In the genomic region with DNA sequence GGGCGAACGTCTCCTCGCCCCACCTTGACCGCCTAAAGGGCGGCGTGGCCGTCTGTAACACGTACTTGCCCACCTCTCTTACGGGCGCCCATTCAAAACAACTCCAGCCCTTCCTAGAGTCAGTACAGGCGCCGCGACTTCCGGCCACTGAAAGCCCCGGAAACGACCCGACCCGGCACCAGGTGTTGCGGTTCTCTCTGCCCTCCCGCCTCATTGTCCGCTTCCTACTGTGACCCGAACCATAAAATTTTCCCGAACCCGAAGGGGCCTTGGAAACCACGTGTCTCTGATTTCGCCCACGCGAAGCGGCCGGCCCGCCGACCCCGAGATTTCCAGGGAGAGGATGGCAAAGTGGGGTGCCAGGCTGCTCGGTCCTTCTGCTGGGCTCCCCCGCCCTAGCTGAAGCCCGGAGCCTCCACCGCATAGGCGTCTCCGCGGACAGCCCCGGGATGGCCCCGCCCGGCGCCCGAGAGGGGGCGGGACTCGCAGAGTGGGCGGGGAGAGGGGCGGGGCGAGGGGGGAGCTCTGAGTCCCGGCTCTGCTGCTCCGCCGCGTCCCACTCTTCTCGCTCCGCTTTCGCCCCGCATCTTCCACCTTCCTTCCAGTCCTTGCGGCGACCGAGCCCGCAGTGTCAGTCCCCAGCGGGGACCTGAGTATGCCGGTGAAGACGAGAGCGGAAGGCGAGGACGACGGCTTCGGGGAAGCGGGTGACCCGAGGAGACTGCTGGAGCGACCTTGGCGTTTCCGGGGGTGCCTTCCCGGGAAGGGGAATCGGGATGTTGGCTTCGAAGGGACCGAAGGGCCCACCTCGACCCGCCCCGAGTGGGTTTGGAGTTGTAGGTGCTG, we compare ENCODE assay signal across 1 cellular context.
TF ChIP-seq lines count a peak whose summit lies in the region.

No MANE protein-coding gene starts in this region.

TF ChIP-seq in HEK293, 187 proteins besides CTCF, POLR2A, EP300 and RAD21 (continued from another document and continues in another):
- TF ChIP-seq, protein P1, sequence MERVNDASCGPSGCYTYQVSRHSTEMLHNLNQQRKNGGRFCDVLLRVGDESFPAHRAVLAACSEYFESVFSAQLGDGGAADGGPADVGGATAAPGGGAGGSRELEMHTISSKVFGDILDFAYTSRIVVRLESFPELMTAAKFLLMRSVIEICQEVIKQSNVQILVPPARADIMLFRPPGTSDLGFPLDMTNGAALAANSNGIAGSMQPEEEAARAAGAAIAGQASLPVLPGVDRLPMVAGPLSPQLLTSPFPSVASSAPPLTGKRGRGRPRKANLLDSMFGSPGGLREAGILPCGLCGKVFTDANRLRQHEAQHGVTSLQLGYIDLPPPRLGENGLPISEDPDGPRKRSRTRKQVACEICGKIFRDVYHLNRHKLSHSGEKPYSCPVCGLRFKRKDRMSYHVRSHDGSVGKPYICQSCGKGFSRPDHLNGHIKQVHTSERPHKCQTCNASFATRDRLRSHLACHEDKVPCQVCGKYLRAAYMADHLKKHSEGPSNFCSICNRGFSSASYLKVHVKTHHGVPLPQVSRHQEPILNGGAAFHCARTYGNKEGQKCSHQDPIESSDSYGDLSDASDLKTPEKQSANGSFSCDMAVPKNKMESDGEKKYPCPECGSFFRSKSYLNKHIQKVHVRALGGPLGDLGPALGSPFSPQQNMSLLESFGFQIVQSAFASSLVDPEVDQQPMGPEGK (tag by site-specific recombination; IDR thresholded peaks at IDR 0.05), result peak; percentile 43
- TF ChIP-seq ZNF596 (tag by site-specific recombination; IDR thresholded peaks at IDR 0.05), result no peak
- TF ChIP-seq ZNF311 (tag by site-specific recombination; IDR thresholded peaks at IDR 0.05; ENCODE audit: borderline replicate concordance), result no peak
- 0 out of 2 replicates have a peak, but pooled peaks have one; percentile 15 for TF ChIP-seq ZNF394 (tag by site-specific recombination; IDR thresholded peaks at IDR 0.05; ENCODE audit: borderline replicate concordance)
- peak; percentile 33; the same call in 1 of the 2 replicates for TF ChIP-seq ZBTB17 (tag by site-specific recombination; IDR thresholded peaks at IDR 0.05)
- TF ChIP-seq ZSCAN30 (tag by site-specific recombination; IDR thresholded peaks at IDR 0.05), result peak; percentile 44; the same call in 1 of the 2 replicates
- 0 out of 2 replicates have a peak, but pooled peaks have one; percentile 29 for TF ChIP-seq ZNF777 (tag by site-specific recombination; IDR thresholded peaks at IDR 0.05; ENCODE audit: borderline replicate concordance)
- no peak for TF ChIP-seq ZNF138 (tag by site-specific recombination; IDR thresholded peaks at IDR 0.05; ENCODE audit: borderline replicate concordance)
- no peak for TF ChIP-seq ZNF19 (tag by site-specific recombination; IDR thresholded peaks at IDR 0.05; ENCODE audit: low read depth)
- TF ChIP-seq, protein P2, sequence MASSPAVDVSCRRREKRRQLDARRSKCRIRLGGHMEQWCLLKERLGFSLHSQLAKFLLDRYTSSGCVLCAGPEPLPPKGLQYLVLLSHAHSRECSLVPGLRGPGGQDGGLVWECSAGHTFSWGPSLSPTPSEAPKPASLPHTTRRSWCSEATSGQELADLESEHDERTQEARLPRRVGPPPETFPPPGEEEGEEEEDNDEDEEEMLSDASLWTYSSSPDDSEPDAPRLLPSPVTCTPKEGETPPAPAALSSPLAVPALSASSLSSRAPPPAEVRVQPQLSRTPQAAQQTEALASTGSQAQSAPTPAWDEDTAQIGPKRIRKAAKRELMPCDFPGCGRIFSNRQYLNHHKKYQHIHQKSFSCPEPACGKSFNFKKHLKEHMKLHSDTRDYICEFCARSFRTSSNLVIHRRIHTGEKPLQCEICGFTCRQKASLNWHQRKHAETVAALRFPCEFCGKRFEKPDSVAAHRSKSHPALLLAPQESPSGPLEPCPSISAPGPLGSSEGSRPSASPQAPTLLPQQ (tag by site-specific recombination; IDR thresholded peaks at IDR 0.05), result peak; percentile 24; the same call in 1 of the 2 replicates
- TF ChIP-seq ZNF423 (tag by site-specific recombination; IDR thresholded peaks at IDR 0.05), result 0 out of 2 replicates have a peak, but pooled peaks have one; percentile 6
- peak; percentile 47 for TF ChIP-seq ZXDB (tag by site-specific recombination; IDR thresholded peaks at IDR 0.05)
- 0 out of 2 replicates have a peak, but pooled peaks have one; percentile 28 for TF ChIP-seq ZNF501 (tag by site-specific recombination; IDR thresholded peaks at IDR 0.05)
- TF ChIP-seq ZNF18 (tag by site-specific recombination; IDR thresholded peaks at IDR 0.05), result no peak
- TF ChIP-seq ZNF76 (tag by site-specific recombination; IDR thresholded peaks at IDR 0.05; ENCODE audit: borderline replicate concordance, low read depth), result peak; percentile 44; the same call in 1 of the 2 replicates
- TF ChIP-seq, protein P3, sequence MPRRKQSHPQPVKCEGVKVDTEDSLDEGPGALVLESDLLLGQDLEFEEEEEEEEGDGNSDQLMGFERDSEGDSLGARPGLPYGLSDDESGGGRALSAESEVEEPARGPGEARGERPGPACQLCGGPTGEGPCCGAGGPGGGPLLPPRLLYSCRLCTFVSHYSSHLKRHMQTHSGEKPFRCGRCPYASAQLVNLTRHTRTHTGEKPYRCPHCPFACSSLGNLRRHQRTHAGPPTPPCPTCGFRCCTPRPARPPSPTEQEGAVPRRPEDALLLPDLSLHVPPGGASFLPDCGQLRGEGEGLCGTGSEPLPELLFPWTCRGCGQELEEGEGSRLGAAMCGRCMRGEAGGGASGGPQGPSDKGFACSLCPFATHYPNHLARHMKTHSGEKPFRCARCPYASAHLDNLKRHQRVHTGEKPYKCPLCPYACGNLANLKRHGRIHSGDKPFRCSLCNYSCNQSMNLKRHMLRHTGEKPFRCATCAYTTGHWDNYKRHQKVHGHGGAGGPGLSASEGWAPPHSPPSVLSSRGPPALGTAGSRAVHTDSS (tag by site-specific recombination; IDR thresholded peaks at IDR 0.05), result no peak; the same call in 1 of the 2 replicates
- peak; percentile 99 for TF ChIP-seq ZBTB8A (tag by site-specific recombination; IDR thresholded peaks at IDR 0.05)
- TF ChIP-seq ZEB2 (tag by site-specific recombination; IDR thresholded peaks at IDR 0.05), result peak; percentile 81; the same call in 1 of the 2 replicates
- TF ChIP-seq HIC1 (tag by site-specific recombination; IDR thresholded peaks at IDR 0.05), result peak; percentile 85
- TF ChIP-seq, protein P4, sequence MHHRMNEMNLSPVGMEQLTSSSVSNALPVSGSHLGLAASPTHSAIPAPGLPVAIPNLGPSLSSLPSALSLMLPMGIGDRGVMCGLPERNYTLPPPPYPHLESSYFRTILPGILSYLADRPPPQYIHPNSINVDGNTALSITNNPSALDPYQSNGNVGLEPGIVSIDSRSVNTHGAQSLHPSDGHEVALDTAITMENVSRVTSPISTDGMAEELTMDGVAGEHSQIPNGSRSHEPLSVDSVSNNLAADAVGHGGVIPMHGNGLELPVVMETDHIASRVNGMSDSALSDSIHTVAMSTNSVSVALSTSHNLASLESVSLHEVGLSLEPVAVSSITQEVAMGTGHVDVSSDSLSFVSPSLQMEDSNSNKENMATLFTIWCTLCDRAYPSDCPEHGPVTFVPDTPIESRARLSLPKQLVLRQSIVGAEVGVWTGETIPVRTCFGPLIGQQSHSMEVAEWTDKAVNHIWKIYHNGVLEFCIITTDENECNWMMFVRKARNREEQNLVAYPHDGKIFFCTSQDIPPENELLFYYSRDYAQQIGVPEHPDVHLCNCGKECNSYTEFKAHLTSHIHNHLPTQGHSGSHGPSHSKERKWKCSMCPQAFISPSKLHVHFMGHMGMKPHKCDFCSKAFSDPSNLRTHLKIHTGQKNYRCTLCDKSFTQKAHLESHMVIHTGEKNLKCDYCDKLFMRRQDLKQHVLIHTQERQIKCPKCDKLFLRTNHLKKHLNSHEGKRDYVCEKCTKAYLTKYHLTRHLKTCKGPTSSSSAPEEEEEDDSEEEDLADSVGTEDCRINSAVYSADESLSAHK (tag by site-specific recombination; IDR thresholded peaks at IDR 0.05), result 0 out of 2 replicates have a peak, but pooled peaks have one; percentile 10
- peak; percentile 76 for TF ChIP-seq GLIS2 (tag by site-specific recombination; IDR thresholded peaks at IDR 0.05)
- TF ChIP-seq ZBTB26 (tag by site-specific recombination; optimal IDR thresholded peaks at IDR 0.05), result peak; percentile 60
- TF ChIP-seq ZFP69B (tag by site-specific recombination; IDR thresholded peaks at IDR 0.05), result peak; percentile 8; the same call in 1 of the 2 replicates
- TF ChIP-seq HOXA7 (CRISPR knock-in tag; IDR thresholded peaks at IDR 0.05; ENCODE audit: borderline replicate concordance), result no peak
- peak; percentile 73 for TF ChIP-seq KLF8 (tag by site-specific recombination; IDR thresholded peaks at IDR 0.05)
- no peak for TF ChIP-seq ZNF830 (tag by site-specific recombination; IDR thresholded peaks at IDR 0.05; ENCODE audit: low read depth)
- TF ChIP-seq, protein P5, sequence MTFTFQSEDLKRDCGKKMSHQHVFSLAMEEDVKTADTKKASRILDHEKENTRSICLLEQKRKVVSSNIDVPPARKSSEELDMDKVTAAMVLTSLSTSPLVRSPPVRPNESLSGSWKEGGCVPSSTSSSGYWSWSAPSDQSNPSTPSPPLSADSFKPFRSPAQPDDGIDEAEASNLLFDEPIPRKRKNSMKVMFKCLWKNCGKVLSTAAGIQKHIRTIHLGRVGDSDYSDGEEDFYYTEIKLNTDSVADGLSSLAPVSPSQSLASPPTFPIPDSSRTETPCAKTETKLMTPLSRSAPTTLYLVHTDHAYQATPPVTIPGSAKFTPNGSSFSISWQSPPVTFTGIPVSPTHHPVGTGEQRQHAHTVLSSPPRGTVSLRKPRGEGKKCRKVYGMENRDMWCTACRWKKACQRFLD (tag by site-specific recombination; IDR thresholded peaks at IDR 0.05), result no peak
- TF ChIP-seq, protein P6, sequence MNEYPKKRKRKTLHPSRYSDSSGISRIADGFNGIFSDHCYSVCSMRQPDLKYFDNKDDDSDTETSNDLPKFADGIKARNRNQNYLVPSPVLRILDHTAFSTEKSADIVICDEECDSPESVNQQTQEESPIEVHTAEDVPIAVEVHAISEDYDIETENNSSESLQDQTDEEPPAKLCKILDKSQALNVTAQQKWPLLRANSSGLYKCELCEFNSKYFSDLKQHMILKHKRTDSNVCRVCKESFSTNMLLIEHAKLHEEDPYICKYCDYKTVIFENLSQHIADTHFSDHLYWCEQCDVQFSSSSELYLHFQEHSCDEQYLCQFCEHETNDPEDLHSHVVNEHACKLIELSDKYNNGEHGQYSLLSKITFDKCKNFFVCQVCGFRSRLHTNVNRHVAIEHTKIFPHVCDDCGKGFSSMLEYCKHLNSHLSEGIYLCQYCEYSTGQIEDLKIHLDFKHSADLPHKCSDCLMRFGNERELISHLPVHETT (tag by site-specific recombination; IDR thresholded peaks at IDR 0.05), result no peak
- peak; percentile 82 for TF ChIP-seq SP2 (tag by site-specific recombination; IDR thresholded peaks at IDR 0.05)
- no peak for TF ChIP-seq ZNF488 (tag by site-specific recombination; IDR thresholded peaks at IDR 0.05)
